32 cellular contexts compared by ENCODE assay signal in genomic region chrX:20838477-20838876, GRCh38.
"Had no signal": no experiment of that assay in that cellular context is flagged by ENCODE, and none has a peak within 500 bp of the region (broad histone marks: within the 10 kb centered on the region; RNA-seq: fewer than 3 reads in every experiment).

No MANE protein-coding gene starts in this region.

- H3K4me1 ChIP-seq: adrenal gland, ascending aorta, body of pancreas, breast epithelium had no signal

- DNase-seq: activated effector memory CD4-positive, alpha-beta T cell treated with anti-CD3 and anti-CD28 coated beads, Interleukin-2, amount 50 U/mL, for 16 hours; activated effector memory CD4-positive, alpha-beta T cell treated with Interleukin-2 at 50 U/mL for 16 hours; activated gamma-delta T cell; activated gamma-delta T cell treated with Interleukin-2 at 50 U/mL for 16 hours; activated naive CD4-positive, alpha-beta T cell; activated naive CD4-positive, alpha-beta T cell treated with anti-CD3 and anti-CD28 coated beads for 36 hours; activated naive CD4-positive, alpha-beta T cell treated with anti-CD3 and anti-CD28 coated beads, Interleukin-2, amount 10 ng/mL, durations not matched to agents 7 days and 5 days; activated naive CD4-positive, alpha-beta T cell treated with anti-CD3 and anti-CD28 coated beads, Interleukin-2, amount 50 U/mL, for 16 hours; activated naive CD4-positive, alpha-beta T cell treated with Interleukin-2 at 50 U/mL for 16 hours; activated naive CD8-positive, alpha-beta T cell treated with anti-CD3 and anti-CD28 coated beads for 36 hours; activated naive CD8-positive, alpha-beta T cell treated with anti-CD3 and anti-CD28 coated beads, Interleukin-2, amount 10 ng/mL, durations not matched to agents 7 days and 5 days; activated naive CD8-positive, alpha-beta T cell treated with anti-CD3 and anti-CD28 coated beads, Interleukin-2, amount 50 U/mL, for 24 hours; activated T-cell treated with anti-CD3 and anti-CD28 coated beads, Interleukin-2, amount 50 U/mL, for 1 hour; activated T-cell treated with anti-CD3 and anti-CD28 coated beads, Interleukin-2, amount 50 U/mL, for 24 hours; activated T-cell treated with anti-CD3 and anti-CD28 coated beads, Interleukin-2, amount 50 U/mL, for 4 hours; activated T-cell treated with anti-CD3 and anti-CD28 coated beads, Interleukin-2, amount 50 U/mL, for 48 hours; activated T-cell treated with anti-CD3 and anti-CD28 coated beads, Interleukin-2, amount 50 U/mL, for 72 hours; adrenal gland; amniotic stem cell; amygdala; anterior cingulate cortex; aorta; body of pancreas; brain microvascular endothelial cell; caudate nucleus; central memory CD4-positive, alpha-beta T cell; cerebellar nuclear complex had no signal

- H3K9me3 ChIP-seq: adrenal gland, ascending aorta, body of pancreas had no signal

- H3K36me3 ChIP-seq: adrenal gland, ascending aorta, brain microvascular endothelial cell, breast epithelium, cardiac muscle cell had no signal

- H3K4me3 ChIP-seq: adrenal gland, ascending aorta, body of pancreas, breast epithelium, cardiac muscle cell had no signal

- ATAC-seq: activated naive CD4-positive, alpha-beta T cell treated with anti-CD3 and anti-CD28 coated beads, Interleukin-2, amount 50 U/mL, for 72 hours; activated naive CD8-positive, alpha-beta T cell treated with anti-CD3 and anti-CD28 coated beads, Interleukin-2, amount 50 U/mL, for 24 hours; activated T-cell treated with anti-CD3 and anti-CD28 coated beads, Interleukin-2, amount 50 U/mL, for 4 hours; activated T-cell treated with anti-CD3 and anti-CD28 coated beads, Interleukin-2, amount 50 U/mL, for 72 hours; activated T-helper 17 cell treated with anti-CD3 and anti-CD28 coated beads, Interleukin-2, amount 50 U/mL, for 72 hours; body of pancreas had no signal

- H3K27me3 ChIP-seq: adrenal gland, ascending aorta, body of pancreas, brain microvascular endothelial cell, breast epithelium, cardiac muscle cell had no signal

- H3K27ac ChIP-seq: adrenal gland, ascending aorta, body of pancreas, brain microvascular endothelial cell, breast epithelium, cardiac muscle cell had no signal
